In the genomic region with DNA sequence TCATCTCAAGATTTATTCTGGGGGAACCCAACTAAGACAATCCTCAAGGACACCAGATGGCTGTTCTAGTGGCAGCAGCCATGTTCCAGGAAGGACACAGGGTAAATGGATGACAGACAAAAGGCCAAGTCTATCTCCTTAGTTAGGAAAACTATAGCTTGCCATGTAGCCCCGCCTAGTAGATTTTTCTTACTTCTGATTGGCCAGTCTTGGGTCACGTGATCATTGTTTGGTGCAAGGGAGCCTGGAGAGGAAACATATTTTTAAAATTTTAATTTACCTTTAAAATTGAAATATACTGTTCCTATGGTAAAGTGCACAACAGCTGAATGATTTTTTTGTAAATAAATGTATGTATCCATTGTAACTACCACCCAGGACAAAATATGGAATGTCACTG, we compare ENCODE assay signal across 1 cellular context.
TF ChIP-seq lines count a peak whose summit lies in the region.

No MANE protein-coding gene starts in this region.

TF ChIP-seq in K562, 482 proteins besides CTCF, POLR2A, EP300 and RAD21 (continued from another document):
- TF ChIP-seq, protein P1, sequence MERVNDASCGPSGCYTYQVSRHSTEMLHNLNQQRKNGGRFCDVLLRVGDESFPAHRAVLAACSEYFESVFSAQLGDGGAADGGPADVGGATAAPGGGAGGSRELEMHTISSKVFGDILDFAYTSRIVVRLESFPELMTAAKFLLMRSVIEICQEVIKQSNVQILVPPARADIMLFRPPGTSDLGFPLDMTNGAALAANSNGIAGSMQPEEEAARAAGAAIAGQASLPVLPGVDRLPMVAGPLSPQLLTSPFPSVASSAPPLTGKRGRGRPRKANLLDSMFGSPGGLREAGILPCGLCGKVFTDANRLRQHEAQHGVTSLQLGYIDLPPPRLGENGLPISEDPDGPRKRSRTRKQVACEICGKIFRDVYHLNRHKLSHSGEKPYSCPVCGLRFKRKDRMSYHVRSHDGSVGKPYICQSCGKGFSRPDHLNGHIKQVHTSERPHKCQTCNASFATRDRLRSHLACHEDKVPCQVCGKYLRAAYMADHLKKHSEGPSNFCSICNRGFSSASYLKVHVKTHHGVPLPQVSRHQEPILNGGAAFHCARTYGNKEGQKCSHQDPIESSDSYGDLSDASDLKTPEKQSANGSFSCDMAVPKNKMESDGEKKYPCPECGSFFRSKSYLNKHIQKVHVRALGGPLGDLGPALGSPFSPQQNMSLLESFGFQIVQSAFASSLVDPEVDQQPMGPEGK (CRISPR knock-in tag; IDR thresholded peaks at IDR 0.05; ENCODE audit: borderline replicate concordance): no peak
- no peak for TF ChIP-seq KLF13 (tag; IDR thresholded peaks at IDR 0.05; ENCODE audit: borderline replicate concordance, low read depth)
